Comparison of ENCODE assay signal across 17 cellular contexts in the genomic region with DNA sequence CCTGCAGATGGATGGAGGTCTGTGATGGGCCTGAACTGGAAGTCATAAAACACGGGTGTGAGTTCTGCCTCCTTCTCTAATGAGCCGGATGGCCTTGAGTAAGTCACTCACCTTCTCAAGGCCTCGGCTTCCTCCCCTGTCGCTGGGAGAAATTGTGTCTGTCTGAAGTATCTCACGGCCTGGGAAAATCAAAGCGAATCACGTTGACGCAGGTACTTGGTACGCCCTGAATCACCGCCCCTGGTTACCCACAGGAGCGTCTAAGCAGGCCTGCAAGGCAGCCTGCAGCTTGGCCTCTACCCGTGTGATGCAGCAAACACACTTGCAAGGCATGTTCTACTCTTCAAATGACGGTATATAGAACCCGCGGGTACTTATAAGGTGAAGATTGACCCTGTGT. TPM values are rescaled to one million over a fixed set of nuclear protein-coding genes. Genes with fewer than 3 reads are reported as not detected.
"Had no signal": no experiment of that assay in that cellular context is flagged by ENCODE, and none has a peak within 500 bp of the region (broad histone marks: within the 10 kb centered on the region; RNA-seq: fewer than 3 reads in every experiment).

No MANE protein-coding gene starts in this region.

- H3K27ac ChIP-seq: brain microvascular endothelial cell, hepatocyte, SJCRH30 had no signal

- ATAC-seq: activated CD8-positive, alpha-beta T cell treated with anti-CD3 and anti-CD28 coated beads, Interleukin-2, amount 10 ng/mL, durations not matched to agents 7 days and 5 days; activated T-cell treated with anti-CD3 and anti-CD28 coated beads, Interleukin-2, amount 50 U/mL, for 72 hours; stimulated activated naive B cell treated with anti-CD40 and anti-IgM and Interleukin-4, amounts not matched to agents 10 μg/mL and 1 μg/mL and 100 μg/mL, for 72 hours had no signal

- H3K4me3 ChIP-seq: hepatocyte, SJCRH30 had no signal

- H3K27me3 ChIP-seq: brain microvascular endothelial cell, hepatocyte, SJCRH30 had no signal

- H3K36me3 ChIP-seq: brain microvascular endothelial cell, SJCRH30 had no signal

- DNase-seq: activated B cell treated with CpG ODN at 0.5 μM for 24 hours; activated CD4-positive, alpha-beta T cell treated with anti-CD3 and anti-CD28 coated beads for 48 hours; activated CD8-positive, alpha-beta memory T cell treated with anti-CD3 and anti-CD28 coated beads, Interleukin-2, amount 50 U/mL, for 48 hours; activated CD8-positive, alpha-beta T cell treated with anti-CD3 and anti-CD28 coated beads, Interleukin-2, amount 10 ng/mL, durations not matched to agents 7 days and 5 days; activated gamma-delta T cell treated with Interleukin-2 at 50 U/mL for 16 hours; activated naive CD8-positive, alpha-beta T cell treated with anti-CD3 and anti-CD28 coated beads for 36 hours; activated T-cell treated with anti-CD3 and anti-CD28 coated beads, Interleukin-2, amount 50 U/mL, for 72 hours; anterior cingulate cortex; brain microvascular endothelial cell; cortex of kidney; effector CD8-positive, alpha-beta T cell; SJCRH30; stimulated activated CD4-positive, alpha-beta T cell treated with anti-CD3 and anti-CD28 coated beads, Interleukin-4, amount 100 ng/mL, for 1 hour; stimulated activated naive B cell treated with anti-CD40 and anti-IgM and Interleukin-4, amounts not matched to agents 10 μg/mL and 1 μg/mL and 100 μg/mL, for 72 hours; substantia nigra; T-helper 2 cell had no signal

RNA-seq across cellular contexts. Expression of gene VWF, which starts 47.6 kb away (rescaled TPM):
- total RNA-seq: activated B cell treated with CpG ODN at 0.5 μM for 24 hours; activated CD8-positive, alpha-beta T cell treated with anti-CD3 and anti-CD28 coated beads, Interleukin-2, amount 10 ng/mL, durations not matched to agents 7 days and 5 days had no signal
